ENCODE assay signal across 1 cellular context in genomic region chr11:65718531-65718930, GRCh38.
TF ChIP-seq lines count a peak whose summit lies in the region.

No MANE protein-coding gene starts in this region.

TF ChIP-seq in GM23338, 12 proteins besides CTCF, POLR2A, EP300 and RAD21 (continued from another document):
- TF ChIP-seq ZNF462 (CRISPR knock-in tag; IDR thresholded peaks at IDR 0.05), result no peak
- TF ChIP-seq ZNF114 (CRISPR knock-in tag; IDR thresholded peaks at IDR 0.05), result no peak
- no peak for TF ChIP-seq CREB1 (CRISPR knock-in tag; IDR thresholded peaks at IDR 0.05; ENCODE audit: low read depth)
- TF ChIP-seq REST (IDR thresholded peaks at IDR 0.05; ENCODE audit: unreplicated experiment), result no peak
- no peak for TF ChIP-seq EZH2 (IDR thresholded peaks at IDR 0.05; ENCODE audit: low read depth, unreplicated experiment)
- TF ChIP-seq NANOG (IDR thresholded peaks at IDR 0.05; ENCODE audit: borderline replicate concordance), result no peak
- TF ChIP-seq JUNB (IDR thresholded peaks at IDR 0.05; ENCODE audit: unreplicated experiment), result no peak
- TF ChIP-seq EZH2phosphoT487 (IDR thresholded peaks at IDR 0.05; ENCODE audit: unreplicated experiment), result no peak
- no peak for TF ChIP-seq POLR2AphosphoS5 (IDR thresholded peaks at IDR 0.05; ENCODE audit: low read depth)
- no peak for TF ChIP-seq ZNF331 (CRISPR knock-in tag; IDR thresholded peaks at IDR 0.05; ENCODE audit: low read depth)
